ENCODE assay signal across 8 cellular contexts in genomic region chr1:236064674-236065508, GRCh38. TPM values are rescaled to one million over a fixed set of nuclear protein-coding genes. Genes with fewer than 3 reads are reported as not detected.
DNase-seq lines count a peak whose midpoint lies in the region; ATAC-seq and TF ChIP-seq lines count a peak whose summit lies in the region.

A gene with protein sequence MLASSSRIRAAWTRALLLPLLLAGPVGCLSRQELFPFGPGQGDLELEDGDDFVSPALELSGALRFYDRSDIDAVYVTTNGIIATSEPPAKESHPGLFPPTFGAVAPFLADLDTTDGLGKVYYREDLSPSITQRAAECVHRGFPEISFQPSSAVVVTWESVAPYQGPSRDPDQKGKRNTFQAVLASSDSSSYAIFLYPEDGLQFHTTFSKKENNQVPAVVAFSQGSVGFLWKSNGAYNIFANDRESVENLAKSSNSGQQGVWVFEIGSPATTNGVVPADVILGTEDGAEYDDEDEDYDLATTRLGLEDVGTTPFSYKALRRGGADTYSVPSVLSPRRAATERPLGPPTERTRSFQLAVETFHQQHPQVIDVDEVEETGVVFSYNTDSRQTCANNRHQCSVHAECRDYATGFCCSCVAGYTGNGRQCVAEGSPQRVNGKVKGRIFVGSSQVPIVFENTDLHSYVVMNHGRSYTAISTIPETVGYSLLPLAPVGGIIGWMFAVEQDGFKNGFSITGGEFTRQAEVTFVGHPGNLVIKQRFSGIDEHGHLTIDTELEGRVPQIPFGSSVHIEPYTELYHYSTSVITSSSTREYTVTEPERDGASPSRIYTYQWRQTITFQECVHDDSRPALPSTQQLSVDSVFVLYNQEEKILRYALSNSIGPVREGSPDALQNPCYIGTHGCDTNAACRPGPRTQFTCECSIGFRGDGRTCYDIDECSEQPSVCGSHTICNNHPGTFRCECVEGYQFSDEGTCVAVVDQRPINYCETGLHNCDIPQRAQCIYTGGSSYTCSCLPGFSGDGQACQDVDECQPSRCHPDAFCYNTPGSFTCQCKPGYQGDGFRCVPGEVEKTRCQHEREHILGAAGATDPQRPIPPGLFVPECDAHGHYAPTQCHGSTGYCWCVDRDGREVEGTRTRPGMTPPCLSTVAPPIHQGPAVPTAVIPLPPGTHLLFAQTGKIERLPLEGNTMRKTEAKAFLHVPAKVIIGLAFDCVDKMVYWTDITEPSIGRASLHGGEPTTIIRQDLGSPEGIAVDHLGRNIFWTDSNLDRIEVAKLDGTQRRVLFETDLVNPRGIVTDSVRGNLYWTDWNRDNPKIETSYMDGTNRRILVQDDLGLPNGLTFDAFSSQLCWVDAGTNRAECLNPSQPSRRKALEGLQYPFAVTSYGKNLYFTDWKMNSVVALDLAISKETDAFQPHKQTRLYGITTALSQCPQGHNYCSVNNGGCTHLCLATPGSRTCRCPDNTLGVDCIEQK (minus strand): TSS chr1:236065090. CDS start chr1:236065079, 11 bp downstream.

- DNase-seq in NOMO-1 (lab: John Stamatoyannopoulos, UW; ENCODE audit: unreplicated experiment in 2 of 2) (peak; percentile 21 to 28), NOMO-1 treated with dmso at 0.1 percent for 144 hours (lab: John Stamatoyannopoulos, UW; ENCODE audit: unreplicated experiment) (no peak), endodermal cell (peak; percentile 93), medulla oblongata (ENCODE audit: extremely low spot score) (peak; percentile 77)
- DNase-seq in activated CD8-positive, alpha-beta memory T cell treated with anti-CD3 and anti-CD28 coated beads for 24 hours, result peak; percentile 69

- peak within 1 kb of the TSS; percentile 25 for H3K9ac ChIP-seq in endodermal cell (ENCODE audit: extremely low read depth, low read length, poor library complexity, severe bottlenecking)

- no peak within 1 kb of the TSS for H3K27ac ChIP-seq in endodermal cell (ENCODE audit: low read depth, low read length)

- H3K9me3 Mint-ChIP-seq in IgD-negative memory B cell (peaks cover 0 to 6% (median 0%) of the 10 kb centered on the region in 3 donors), endodermal cell (no peaks in the 10 kb centered on the region)

- peaks cover 46% of the 10 kb centered on the region for H3K27me3 Mint-ChIP-seq in IgD-negative memory B cell
- H3K27me3 Mint-ChIP-seq in endodermal cell (ENCODE audit: insufficient read depth), result peaks cover 53% of the 10 kb centered on the region

- no peaks in the 10 kb centered on the region for H3K4me1 ChIP-seq in endodermal cell (ENCODE audit: control insufficient read depth, insufficient read depth, low read length)

- peaks cover 14 to 19% (median 16%) of the 10 kb centered on the region in 3 donors for H3K4me1 Mint-ChIP-seq in IgD-negative memory B cell
- no peaks in the 10 kb centered on the region for H3K4me1 Mint-ChIP-seq in endodermal cell

- H3K36me3 ChIP-seq in endodermal cell (ENCODE audit: control insufficient read depth, insufficient read depth, low read length), result no peaks in the 10 kb centered on the region

- 0% methylated on average over 33 to 100 of the region's 100 CpGs for WGBS in endodermal cell (ENCODE audit: insufficient coverage in 1 of 2, insufficient read length in 1 of 2), 2 experiments

- H3K27ac Mint-ChIP-seq in IgD-negative memory B cell, result peak within 1 kb of the TSS in 1 of 3 donors; percentile 81
- peak within 1 kb of the TSS; percentile 17 for H3K27ac Mint-ChIP-seq in endodermal cell

- ATAC-seq in HG02885 (IDR thresholded peaks at IDR 0.05; ENCODE audit: poor library complexity, unreplicated experiment), result no peak

- H3K36me3 Mint-ChIP-seq in IgD-negative memory B cell (peaks cover 1% of the 10 kb centered on the region), endodermal cell (ENCODE audit: low read depth) (no peaks in the 10 kb centered on the region)

- no peaks in the 10 kb centered on the region for H3K9me3 ChIP-seq in endodermal cell (ENCODE audit: control insufficient read depth, low read length)

- peak; percentile 53 for TF ChIP-seq CTCF in endodermal cell (conservative IDR thresholded peaks at IDR 0.05)
- no peak for TF ChIP-seq CTCF in subcutaneous adipose tissue (IDR thresholded peaks at IDR 0.05; ENCODE audit: low read depth)

- H3K27me3 ChIP-seq in endodermal cell (ENCODE audit: control insufficient read depth, insufficient read depth, low read length, poor library complexity, severe bottlenecking), result peaks cover 48% of the 10 kb centered on the region

- peak within 1 kb of the TSS; percentile 80 for H3K4me3 ChIP-seq in endodermal cell (ENCODE audit: low read length)

- H3K4me3 Mint-ChIP-seq in IgD-negative memory B cell (peak within 1 kb of the TSS; percentile 16 to 78 (median 42)), endodermal cell (peak within 1 kb of the TSS; percentile 65)

RNA-seq across cellular contexts. Expression of the gene that starts here (rescaled TPM):
- polyA plus RNA-seq in IgD-negative memory B cell, result not detected
- total RNA-seq in endodermal cell (10 to 100 TPM; 12.7 to 18.3 TPM), subcutaneous adipose tissue (100 to 1,000 TPM; 180 to 391 (median 250) TPM)
- 23.4 TPM for polyA plus RNA-seq in endodermal cell (2013, experiment 1 of 2)
- polyA plus RNA-seq in endodermal cell (2013, experiment 2 of 2), result 22.2 TPM

Comparison
In these comparisons a context has a peak if more than half of its experiments do, and no peak if none do; other contexts are left out.
1. RNA of the gene that starts here (total RNA-seq): 180 to 391 TPM in subcutaneous adipose tissue; 12.7 to 18.3 TPM in endodermal cell; every median in the first group is over 4 times any median in the second.